Comparison of ENCODE assay signal across 9 cellular contexts in genomic region chr2:110114801-110115200, GRCh38. TPM values are rescaled to one million over a fixed set of nuclear protein-coding genes. Genes with fewer than 3 reads are reported as not detected.
DNase-seq lines count a peak whose midpoint lies in the region; ATAC-seq, FAIRE-seq and TF ChIP-seq lines count a peak whose summit lies in the region.
"Had no signal": no experiment of that assay in that cellular context is flagged by ENCODE, and none has a peak within 500 bp of the region (broad histone marks: within the 10 kb centered on the region; RNA-seq: fewer than 3 reads in every experiment).

No MANE protein-coding gene starts in this region.

- H3K4me3 ChIP-seq in RWPE2 (ENCODE audit: severe bottlenecking) = peak overlapping the region; percentile 45
- peak overlapping the region; percentile 36 to 51 for H3K4me3 ChIP-seq in right atrium auricular region
- H3K4me3 ChIP-seq in skin epidermis = peak overlapping the region; percentile 27 to 50 (median 37)
- peak overlapping the region in 1 of 2 experiments; percentile 6; a peak in 1 of 4 replicates for H3K4me3 ChIP-seq in SK-N-SH (ENCODE audit: low read depth in 2 of 2, low read length in 1 of 2)
- H3K4me3 ChIP-seq: K562 had no signal

- H3K79me1 ChIP-seq in H9 (ENCODE audit: insufficient read depth, low read depth, low read length, poor library complexity, severe bottlenecking) = no peaks in the 10 kb centered on the region

- POLR2A ChIA-PET in SK-N-SH (lab: Yijun Ruan, JAX) = no interaction called here

- no peak overlapping the region for H3K4ac ChIP-seq in H9 (ENCODE audit: low read depth, low read length)

- TF ChIP-seq CTCF in H9 (conservative IDR thresholded peaks at IDR 0.05) (no peak), RWPE2 (IDR thresholded peaks at IDR 0.05; ENCODE audit: poor library complexity, severe bottlenecking) (no peak), right atrium auricular region (IDR thresholded peaks at IDR 0.05) (no peak), SK-N-SH (IDR thresholded peaks at IDR 0.05) (no peak)

- WGBS in H9 (ENCODE audit: extremely low coverage, insufficient read length, low lambda C conversion rate) = no CpG with 5 or more reads among the region's 13 CpGs
- WGBS in SK-N-SH (ENCODE audit: low lambda C conversion rate) = 72% methylated on average over 10 of the region's 13 CpGs

- H3K14ac ChIP-seq in H9 (ENCODE audit: insufficient read depth, low read length) = no peak overlapping the region

- H2BK15ac ChIP-seq in H9 (ENCODE audit: low read depth, low read length) = no peak overlapping the region

- no peak for DNase-seq in H9
- DNase-seq in RWPE2 (ENCODE audit: low spot score) = no peak
- DNase-seq in right atrium auricular region (ENCODE audit: low spot score) = no peak
- no peak for DNase-seq in GM19239 (ENCODE audit: insufficient read length, low spot score)
- no peak for DNase-seq in SK-N-SH
- no peak for DNase-seq in NCI-H128 (lab: John Stamatoyannopoulos, UW; ENCODE audit: unreplicated experiment)

- no peak overlapping the region for H3K18ac ChIP-seq in H9 (ENCODE audit: insufficient read length, low read depth, low read length)

- no peak for TF ChIP-seq EP300 in SK-N-SH (IDR thresholded peaks at IDR 0.05; ENCODE audit: borderline replicate concordance in 1 of 2, low read depth in 1 of 2, low read length in 1 of 2)

- no peak overlapping the region for H3T11ph ChIP-seq in H9 (ENCODE audit: low read length)

- no peak overlapping the region for H2BK20ac ChIP-seq in H9 (ENCODE audit: low read depth, low read length, poor library complexity, severe bottlenecking)

- peaks cover 17% of the 10 kb centered on the region for H3K36me3 ChIP-seq in RWPE2 (ENCODE audit: low read depth)
- H3K36me3 ChIP-seq in right atrium auricular region = no peaks in the 10 kb centered on the region
- peaks cover 0 to 7% of the 10 kb centered on the region in 2 experiments for H3K36me3 ChIP-seq in SK-N-SH (replicated peaks in 1 of 2; ENCODE audit: control insufficient read depth in 1 of 2, insufficient read depth in 2 of 2, low read length in 1 of 2)

- no peak overlapping the region for H3K27ac Mint-ChIP-seq in H9

- CTCF ChIA-PET in SK-N-SH (lab: Yijun Ruan, JAX) = no interaction called here

- H4K20me1 ChIP-seq in H9 (ENCODE audit: control insufficient read depth, insufficient read depth, insufficient read length) (no peaks in the 10 kb centered on the region), SK-N-SH (ENCODE audit: insufficient read depth) (no peaks in the 10 kb centered on the region)

- H3K27me3 ChIP-seq in H9 (ENCODE audit: insufficient read depth, low read length) = peaks cover 8% of the 10 kb centered on the region; the same call in 1 of the 2 replicates
- no peaks in the 10 kb centered on the region for H3K27me3 ChIP-seq in RWPE2 (ENCODE audit: insufficient read depth, poor library complexity, severe bottlenecking)
- H3K27me3 ChIP-seq in right atrium auricular region = peaks cover 0 to 6% of the 10 kb centered on the region in 2 donors
- no peaks in the 10 kb centered on the region for H3K27me3 ChIP-seq in SK-N-SH (ENCODE audit: insufficient read depth)

- no peaks in the 10 kb centered on the region for H3K9me2 ChIP-seq in SK-N-SH

- H4K5ac ChIP-seq in H9 (ENCODE audit: insufficient read length, low read depth, low read length) = no peak overlapping the region

- no peak overlapping the region for H2BK12ac ChIP-seq in H9 (ENCODE audit: insufficient read length, low read depth, low read length)

- peaks cover 82% of the 10 kb centered on the region for H3K27me3 Mint-ChIP-seq in H9 (ENCODE audit: low read depth)

- H3K9me3 Mint-ChIP-seq in H9 = peaks cover 0 to 2% of the 10 kb centered on the region in 2 experiments; a peak in 1 of 5 replicates

- H2AFZ ChIP-seq in H9 (ENCODE audit: low read length) = no peak overlapping the region
- H2AFZ ChIP-seq in SK-N-SH (ENCODE audit: low read depth) = no peak overlapping the region

- H3K79me2 ChIP-seq in H9 (ENCODE audit: insufficient read depth, low read length) (no peaks in the 10 kb centered on the region), SK-N-SH (ENCODE audit: insufficient read depth) (peaks cover 6% of the 10 kb centered on the region)

- H4K8ac ChIP-seq in H9 (replicated peaks; ENCODE audit: insufficient read length, low read depth, low read length) = no peak overlapping the region

- no peak overlapping the region for H2BK120ac ChIP-seq in H9 (ENCODE audit: low read depth, low read length, poor library complexity, severe bottlenecking)

- H3K36me3 Mint-ChIP-seq in H9 (ENCODE audit: insufficient read depth in 1 of 3, low read depth in 3 of 3) = no peaks in the 10 kb centered on the region; a peak in 1 of 7 replicates

- no peak overlapping the region for H3K27ac ChIP-seq in H9 (ENCODE audit: insufficient read length, low read depth, low read length)
- H3K27ac ChIP-seq in RWPE2 (ENCODE audit: poor library complexity, severe bottlenecking) = peak overlapping the region; percentile 79
- peak overlapping the region; percentile 34 to 40 for H3K27ac ChIP-seq in right atrium auricular region
- peak overlapping the region in 19 of 21 experiments; percentile 1 to 89 (median 74) for H3K27ac ChIP-seq in skin epidermis
- H3K27ac ChIP-seq in SK-N-SH (ENCODE audit: low read depth in 2 of 2, low read length in 1 of 2) = 0 out of 4 replicates have a peak overlapping the region, but pooled peaks of 1 of the 2 experiments have one; percentile 4

- H3K56ac ChIP-seq in H9 (ENCODE audit: insufficient read length, low read depth, low read length) = no peak overlapping the region

- H3K4me2 ChIP-seq in H9 (ENCODE audit: insufficient read depth, insufficient read length, low read length) = peak overlapping the region; percentile 51
- H3K4me2 ChIP-seq in SK-N-SH = no peak overlapping the region

- no peak for FAIRE-seq in GM19239 (lab: Jason Lieb, UNC)
- FAIRE-seq: K562 had no signal

- H3K4me1 Mint-ChIP-seq in H9 = peaks cover 10 to 15% of the 10 kb centered on the region in 2 experiments

- peaks cover 3% of the 10 kb centered on the region; the same call in 1 of the 2 replicates for H3K4me1 ChIP-seq in H9 (ENCODE audit: insufficient read depth, low read length)
- H3K4me1 ChIP-seq in RWPE2 (ENCODE audit: insufficient read depth, poor library complexity, severe bottlenecking) = peaks cover 10% of the 10 kb centered on the region
- H3K4me1 ChIP-seq in right atrium auricular region = peaks cover 0 to 19% of the 10 kb centered on the region in 2 donors
- H3K4me1 ChIP-seq in SK-N-SH (ENCODE audit: control insufficient read depth in 1 of 2, insufficient read depth in 2 of 2, low read depth in 1 of 2, low read length in 1 of 2) = peaks cover 0 to 8% of the 10 kb centered on the region in 2 experiments; a peak in 3 of 4 replicates

- H3K23ac ChIP-seq in H9 (ENCODE audit: insufficient read length, low read depth, low read length) = no peak overlapping the region

- no peak overlapping the region for H2BK5ac ChIP-seq in H9 (ENCODE audit: insufficient read length, low read length)

- H3K23me2 ChIP-seq in H9 (ENCODE audit: insufficient read length, low read depth, low read length, poor library complexity, severe bottlenecking) = peaks cover 9% of the 10 kb centered on the region

- H2AK5ac ChIP-seq in H9 (ENCODE audit: insufficient read length, low read length) = no peak overlapping the region

- H3K9me3 ChIP-seq in H9 (ENCODE audit: control insufficient read depth, low read depth, low read length) = no peaks in the 10 kb centered on the region
- no peaks in the 10 kb centered on the region for H3K9me3 ChIP-seq in RWPE2 (ENCODE audit: severe bottlenecking)
- no peaks in the 10 kb centered on the region for H3K9me3 ChIP-seq in right atrium auricular region
- H3K9me3 ChIP-seq in SK-N-SH = no peaks in the 10 kb centered on the region

- no peak overlapping the region for H4K91ac ChIP-seq in H9 (ENCODE audit: insufficient read length, low read depth, low read length)

- H3K9ac ChIP-seq in H9 (ENCODE audit: extremely low read depth, insufficient read length, low read length) (no peak overlapping the region), SK-N-SH (no peak overlapping the region)

- peaks cover under 1% of the 10 kb centered on the region for H3F3A ChIP-seq in SK-N-SH (replicated peaks; ENCODE audit: insufficient read depth)

- no peak for TF ChIP-seq RAD21 in SK-N-SH (IDR thresholded peaks at IDR 0.05; ENCODE audit: low read length)

- peak overlapping the region; percentile 53 to 76 for H3K4me3 Mint-ChIP-seq in H9

- peak; percentile 64 for ATAC-seq in RWPE2 (ENCODE audit: low read depth)
- no peak for ATAC-seq in GM19328 (IDR thresholded peaks at IDR 0.05; ENCODE audit: unreplicated experiment)
- ATAC-seq: K562 had no signal

TF ChIP-seq in SK-N-SH, 30 proteins besides CTCF, POLR2A, EP300 and RAD21 (continues in another document):
- no peak for TF ChIP-seq GABPA (IDR thresholded peaks at IDR 0.05; ENCODE audit: low read depth)
- TF ChIP-seq USF2 (IDR thresholded peaks at IDR 0.05; ENCODE audit: borderline replicate concordance, low read depth, low read length) = no peak
- no peak for TF ChIP-seq NFIC (IDR thresholded peaks at IDR 0.05; ENCODE audit: borderline replicate concordance)
- no peak for TF ChIP-seq IRF3 (IDR thresholded peaks at IDR 0.05; ENCODE audit: low read depth, low read length)

RNA-seq across cellular contexts. Expression of gene MALL, which starts 0.8 kb away (rescaled TPM):
- total RNA-seq in H9 (2021) (5.0 and 5.5 TPM in 2 replicates), right atrium auricular region (10 to 100 TPM; 17.9 to 27.4 TPM)
- 1.7 and 5.2 TPM in 2 replicates for polyA plus RNA-seq in SK-N-SH (2012; rRNA removed)
- polyA plus RNA-seq in SK-N-SH (2012; cell fraction: cytosol; rRNA removed) = 4.1 and 5.1 TPM in 2 replicates
- polyA plus RNA-seq in SK-N-SH (2012; cell fraction: nucleus; rRNA removed) = 2.1 and 2.4 TPM in 2 replicates
- polyA plus RNA-seq: K562 had no signal
